Comparison of ENCODE assay signal across 24 cellular contexts in the genomic region with DNA sequence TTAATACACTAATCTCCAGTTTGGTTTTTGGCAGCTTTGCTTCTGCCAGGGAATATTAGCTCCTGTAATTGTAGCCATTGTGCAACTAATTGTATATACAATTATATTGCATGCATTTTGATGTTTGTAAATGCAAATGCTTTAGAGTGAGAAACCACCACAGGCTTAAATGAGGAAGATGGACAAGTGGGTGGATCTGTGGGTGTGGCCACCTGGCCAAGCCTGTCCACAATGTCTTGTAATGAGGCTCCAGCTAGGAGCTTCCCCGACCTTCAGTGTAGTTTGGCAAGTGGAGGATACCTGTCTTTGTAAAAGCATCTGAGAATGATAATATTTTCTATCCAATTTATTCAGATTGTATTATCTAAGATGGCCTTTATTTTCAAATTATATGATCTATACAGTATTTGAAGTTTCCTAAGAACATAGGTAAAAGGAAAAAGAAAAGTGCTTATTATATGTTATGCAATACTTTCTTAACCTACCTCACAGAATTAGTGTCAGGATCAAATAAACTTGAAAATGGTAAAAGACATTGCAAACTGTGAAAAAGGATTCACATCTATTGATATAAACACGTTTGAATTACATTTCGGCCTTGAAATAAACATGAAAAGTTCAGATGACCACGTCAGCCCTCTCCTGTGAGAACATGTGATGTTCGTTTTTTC. TPM values are rescaled to one million over a fixed set of nuclear protein-coding genes. Genes with fewer than 3 reads are reported as not detected.
DNase-seq lines count a peak whose midpoint lies in the region; ATAC-seq, FAIRE-seq and TF ChIP-seq lines count a peak whose summit lies in the region.
"Had no signal": no experiment of that assay in that cellular context is flagged by ENCODE, and none has a peak within 500 bp of the region (broad histone marks: within the 10 kb centered on the region; RNA-seq: fewer than 3 reads in every experiment).

No MANE protein-coding gene starts in this region.

- in situ Hi-C loops in HAP-1 (cut with MboI; ENCODE audit: low sequenced_read_pairs) (no loop called here), GM12878 (cut with MboI) (no loop called here)

- H2AFZ ChIP-seq in GM12878 (ENCODE audit: control insufficient read depth, low read depth, low read length): no peak overlapping the region

- H3K36me3 Mint-ChIP-seq in activated CD4-positive, alpha-beta memory T cell treated with anti-CD3 and anti-CD28 coated beads for 36 hours: no peaks in the 10 kb centered on the region
- H3K36me3 Mint-ChIP-seq in MCF 10A (ENCODE audit: insufficient read depth, unreplicated experiment): no peaks in the 10 kb centered on the region
- H3K36me3 Mint-ChIP-seq: CD4-positive, alpha-beta memory T cell had no signal

- BruUV-seq in GM12878 (replicated peaks; lab: Mats Ljungman, UMichigan) (no TSS peak), MCF 10A (replicated peaks; lab: Mats Ljungman, UMichigan) (no TSS peak)

- ATAC-seq in GM18502 (IDR thresholded peaks at IDR 0.05; ENCODE audit: poor library complexity, unreplicated experiment): peak; percentile 52
- peak; percentile 77 for ATAC-seq in GM12878
- no peak for ATAC-seq in GM21360 (IDR thresholded peaks at IDR 0.05; ENCODE audit: unreplicated experiment)
- ATAC-seq in HG03097 (IDR thresholded peaks at IDR 0.05; ENCODE audit: low FRiP score, unreplicated experiment): no peak
- ATAC-seq: esophagus mucosa, sciatic nerve had no signal

- RAD21 ChIA-PET in GM12878 (lab: Charles Lee; ENCODE audit: unreplicated experiment): interaction anchor here (0.9 to 2.4 kb wide), 7 partner anchors 25 to 163 kb away, joined by 3 to 11 read pairs (median 7); no protein-coding TSS in a partner anchor

- no peak overlapping the region for H3K4me3 Mint-ChIP-seq in activated CD4-positive, alpha-beta memory T cell treated with anti-CD3 and anti-CD28 coated beads for 36 hours
- H3K4me3 Mint-ChIP-seq in MCF 10A (ENCODE audit: unreplicated experiment): no peak overlapping the region
- H3K4me3 Mint-ChIP-seq: activated B cell treated with CpG ODN at 0.5 μM for 24 hours; CD4-positive, alpha-beta memory T cell had no signal

- H3K36me3 ChIP-seq in HAP-1 (replicated peaks): no peaks in the 10 kb centered on the region
- no peaks in the 10 kb centered on the region for H3K36me3 ChIP-seq in GM12878 (ENCODE audit: control insufficient read depth in 2 of 2, insufficient read depth in 2 of 2, low read length in 1 of 2)
- H3K36me3 ChIP-seq: brain microvascular endothelial cell had no signal

- peak; percentile 39 to 69 for DNase-seq in HAP-1 (ENCODE audit: low spot score in 2 of 2)
- DNase-seq in MV-4-11 (lab: John Stamatoyannopoulos, UW): peak; percentile 52
- DNase-seq in GM12878 (ENCODE audit: low read depth, low spot score): no peak
- DNase-seq in activated CD4-positive, alpha-beta memory T cell treated with anti-CD3 and anti-CD28 coated beads for 36 hours: no peak
- no peak for DNase-seq in MCF 10A (ENCODE audit: unreplicated experiment)
- DNase-seq: activated B cell treated with CpG ODN at 0.5 μM for 24 hours; activated CD4-positive, alpha-beta T cell treated with anti-CD3 and anti-CD28 coated beads, Interleukin-2, amount 50 U/mL, for 48 hours; activated gamma-delta T cell treated with Interleukin-2 at 50 U/mL for 16 hours; activated T-cell treated with anti-CD3 and anti-CD28 coated beads for 4 hours; brain microvascular endothelial cell; CD4-positive, alpha-beta memory T cell; DMS 273 treated with DMSO at 0.1 percent for 48 hours; effector CD8-positive, alpha-beta T cell; NCI-H510A treated with DMSO at 0.1 percent for 48 hours; posterior cingulate gyrus; Right ventricle myocardium superior; trophoblast cell had no signal

- H3K27me3 ChIP-seq in HAP-1 (ENCODE audit: low read depth) (no peaks in the 10 kb centered on the region), GM12878 (replicated peaks in 1 of 2; ENCODE audit: control insufficient read depth in 2 of 2, insufficient read depth in 2 of 2, low read length in 1 of 2) (no peaks in the 10 kb centered on the region)
- H3K27me3 ChIP-seq: brain microvascular endothelial cell had no signal

- H3K9me3 ChIP-seq in HAP-1 (no peaks in the 10 kb centered on the region), GM12878 (replicated peaks; ENCODE audit: control insufficient read depth, insufficient read depth, low read length) (peaks cover 1% of the 10 kb centered on the region; the same call in 2 of the 3 replicates)

- no peak for TF ChIP-seq POLR2A in GM12878 (IDR thresholded peaks at IDR 0.05; ENCODE audit: low read depth, low read length)

- no peaks in the 10 kb centered on the region for H3K9me3 Mint-ChIP-seq in activated CD4-positive, alpha-beta memory T cell treated with anti-CD3 and anti-CD28 coated beads for 36 hours
- H3K9me3 Mint-ChIP-seq in MCF 10A (ENCODE audit: unreplicated experiment): no peaks in the 10 kb centered on the region
- H3K9me3 Mint-ChIP-seq: CD4-positive, alpha-beta memory T cell had no signal

- 61% methylated on average over 5 of the region's 5 CpGs for WGBS in GM12878 (ENCODE audit: insufficient coverage, insufficient replicate concordance, low lambda C conversion rate, missing lambda C conversion rate)

- no peaks in the 10 kb centered on the region for H3K27me3 Mint-ChIP-seq in activated CD4-positive, alpha-beta memory T cell treated with anti-CD3 and anti-CD28 coated beads for 36 hours
- H3K27me3 Mint-ChIP-seq in MCF 10A (ENCODE audit: insufficient read depth, unreplicated experiment): no peaks in the 10 kb centered on the region
- H3K27me3 Mint-ChIP-seq: activated B cell treated with CpG ODN at 0.5 μM for 24 hours; CD4-positive, alpha-beta memory T cell had no signal

- H4K20me1 ChIP-seq in GM12878 (ENCODE audit: control insufficient read depth, insufficient read depth): no peaks in the 10 kb centered on the region

- POLR2A ChIA-PET in GM12878 (lab: Charles Lee) (interaction anchor here (0.6 to 2.9 kb wide), 5 partner anchors 19 to 1413 kb away, joined by 3 to 15 read pairs (median 4); no protein-coding TSS in a partner anchor), MCF 10A (lab: Yijun Ruan, JAX) (interaction anchor here (0.7 to 2.5 kb wide), 2 partner anchors 7 to 141 kb away, joined by 3 to 12 read pairs; no protein-coding TSS in a partner anchor)
- POLR2A ChIA-PET in activated CD4-positive, alpha-beta memory T cell treated with anti-CD3 and anti-CD28 coated beads for 36 hours (lab: Charles Lee): no interaction called here

- H3K4me1 Mint-ChIP-seq in activated CD4-positive, alpha-beta memory T cell treated with anti-CD3 and anti-CD28 coated beads for 36 hours (ENCODE audit: low read depth): peaks cover 2% of the 10 kb centered on the region
- peaks cover 7% of the 10 kb centered on the region for H3K4me1 Mint-ChIP-seq in MCF 10A (ENCODE audit: insufficient read depth, unreplicated experiment)

- no peak overlapping the region for H3K9ac ChIP-seq in GM12878 (ENCODE audit: control insufficient read depth, insufficient read depth, low read length)

- TF ChIP-seq CTCF in GM12878 (IDR thresholded peaks at IDR 0.05 in 2 of 3, conservative IDR thresholded peaks at IDR 0.05 in 1 of 3; ENCODE audit: control insufficient read depth in 2 of 3, extremely low read depth in 1 of 3, insufficient read depth in 1 of 3, low read depth in 3 of 3, low read length in 3 of 3) (no peak), MCF 10A (IDR thresholded peaks at IDR 0.05; ENCODE audit: unreplicated experiment) (no peak)

- no peak overlapping the region for H3K27ac Mint-ChIP-seq in activated CD4-positive, alpha-beta memory T cell treated with anti-CD3 and anti-CD28 coated beads for 36 hours
- H3K27ac Mint-ChIP-seq in MCF 10A (ENCODE audit: low read depth, unreplicated experiment): no peak overlapping the region
- H3K27ac Mint-ChIP-seq: activated B cell treated with CpG ODN at 0.5 μM for 24 hours; CD4-positive, alpha-beta memory T cell had no signal

- SMC1A ChIA-PET in GM12878 (lab: Charles Lee; ENCODE audit: uncharacterized antibody, unreplicated experiment): interaction anchor here (0.8 to 4.5 kb wide), 7 partner anchors 8 to 42 kb away, joined by 3 to 39 read pairs (median 9); no protein-coding TSS in a partner anchor

- no peak for TF ChIP-seq EP300 in GM12878 (IDR thresholded peaks at IDR 0.05; ENCODE audit: borderline replicate concordance in 1 of 2, control insufficient read depth in 1 of 2, low read depth in 2 of 2, low read length in 2 of 2)

- H3K4me1 ChIP-seq in HAP-1 (peaks cover 24% of the 10 kb centered on the region), GM12878 (ENCODE audit: control insufficient read depth, insufficient read depth, low read length) (peaks cover 10% of the 10 kb centered on the region; the same call in 1 of the 2 replicates)

- H3K4me3 ChIP-seq in HAP-1: no peak overlapping the region
- H3K4me3 ChIP-seq in GM12878: no peak overlapping the region

- H3K27ac ChIP-seq in GM12878 (ENCODE audit: control insufficient read depth, insufficient read depth): no peak overlapping the region
- H3K27ac ChIP-seq: brain microvascular endothelial cell had no signal

- intact Hi-C loops in GM12878 (cut with micrococcal nuclease; ENCODE audit: unreplicated experiment) (no loop called here), MCF 10A (cut with micrococcal nuclease) (no loop called here)
- intact Hi-C loops in activated CD4-positive, alpha-beta memory T cell treated with anti-CD3 and anti-CD28 coated beads for 36 hours (cut with micrococcal nuclease): no loop called here

- CTCF ChIA-PET in GM12878 (lab: Yijun Ruan, JAX) (interaction anchor here (0.7 to 3.0 kb wide), 6 partner anchors 17 to 162 kb away, joined by 3 to 24 read pairs (median 4); no protein-coding TSS in a partner anchor), MCF 10A (lab: Yijun Ruan, JAX) (no interaction called here)
- CTCF ChIA-PET in activated CD4-positive, alpha-beta memory T cell treated with anti-CD3 and anti-CD28 coated beads for 36 hours (lab: Charles Lee): no interaction called here

- FAIRE-seq in GM12878 (lab: Jason Lieb, UNC): no peak
- FAIRE-seq: frontal cortex, islet of Langerhans had no signal

- no peaks in the 10 kb centered on the region; the same call in 1 of the 2 replicates for H3K79me2 ChIP-seq in GM12878 (ENCODE audit: control insufficient read depth, insufficient read depth, low read length)

- H3K4me2 ChIP-seq in GM12878 (ENCODE audit: control insufficient read depth, insufficient read depth): no peak overlapping the region

- TF ChIP-seq RAD21 in GM12878 (IDR thresholded peaks at IDR 0.05; ENCODE audit: insufficient read depth, low read depth, low read length): no peak

RNA-seq across cellular contexts. Expression of a gene that starts 49.3 kb away (rescaled TPM):
- 1,061 and 1,083 TPM in 2 replicates for total RNA-seq in GM12878 (2013; cell fraction: nucleolus; rRNA removed)
- total RNA-seq in GM12878 (2014; rRNA removed): 68.0 and 68.8 TPM in 2 replicates
- 73.7 and 80.8 TPM in 2 replicates for total RNA-seq in GM12878 (2014; rRNA removed; fragmentation: Illumina TruSeq; extraction: Trizol)
- 116 and 133 TPM in 2 replicates for total RNA-seq in GM12878 (2021)
- 28.7 TPM for polyA plus RNA-seq in GM12878 (2011; ENCODE audit: low read depth)
- 21.3 and 24.7 TPM in 2 replicates for polyA plus RNA-seq in GM12878 (2011; rRNA removed)
- polyA plus RNA-seq in GM12878 (2011; cell fraction: cytosol; rRNA removed): 21.4 and 24.5 TPM in 2 replicates
- 69.4 and 82.0 TPM in 2 replicates for polyA plus RNA-seq in GM12878 (2011; cell fraction: nucleus; rRNA removed)
- polyA plus RNA-seq in GM12878 (2012): 43.0 and 45.3 TPM in 2 replicates
- polyA plus RNA-seq in GM12878 (2014; fragmentation: Illumina TruSeq; extraction: Trizol): 59.2 and 69.9 TPM in 2 replicates
- polyA plus RNA-seq in GM12878 (2014; fragmentation: Nextera tagmentation; extraction: Ambion mirVana): 10 to 100 TPM; 37.7 to 73.9 TPM
- 50.0 and 59.1 TPM in 2 replicates for polyA plus RNA-seq in GM12878 (2014; rRNA removed)
- 10 to 100 TPM; 32.4 to 39.1 TPM for polyA plus RNA-seq in GM12878 (2016; fragmentation: Nextera tagmentation; extraction: Ambion mirVana)
- polyA minus RNA-seq in GM12878 (2011; rRNA and poly(A)+ RNA removed): 124 and 158 TPM in 2 replicates
- 32.6 and 38.9 TPM in 2 replicates for polyA minus RNA-seq in GM12878 (2011; cell fraction: cytosol; rRNA and poly(A)+ RNA removed)
- polyA minus RNA-seq in GM12878 (2011; cell fraction: nucleus; rRNA and poly(A)+ RNA removed): 206 and 401 TPM in 2 replicates
- 10 to 100 TPM; 39.0 to 41.5 TPM for total RNA-seq in activated CD4-positive, alpha-beta memory T cell treated with anti-CD3 and anti-CD28 coated beads for 36 hours
- total RNA-seq in MCF 10A (2022): 62.2 and 63.9 TPM in 2 replicates

Comparison
In these comparisons a context has a peak if more than half of its experiments do, and no peak if none do; other contexts are left out.
1. ATAC-seq: peak in GM18502 (single experiment) and GM12878 (single experiment); none in GM21360 (single experiment) and HG03097 (single experiment).
2. DNase-seq: peak in HAP-1 (2 of 2) and MV-4-11 (single experiment); none in GM12878 (single experiment), activated CD4-positive, alpha-beta memory T cell treated with anti-CD3 and anti-CD28 coated beads for 36 hours (single experiment) and MCF 10A (single experiment).